ENCODE assay signal across 25 cellular contexts in the genomic region with DNA sequence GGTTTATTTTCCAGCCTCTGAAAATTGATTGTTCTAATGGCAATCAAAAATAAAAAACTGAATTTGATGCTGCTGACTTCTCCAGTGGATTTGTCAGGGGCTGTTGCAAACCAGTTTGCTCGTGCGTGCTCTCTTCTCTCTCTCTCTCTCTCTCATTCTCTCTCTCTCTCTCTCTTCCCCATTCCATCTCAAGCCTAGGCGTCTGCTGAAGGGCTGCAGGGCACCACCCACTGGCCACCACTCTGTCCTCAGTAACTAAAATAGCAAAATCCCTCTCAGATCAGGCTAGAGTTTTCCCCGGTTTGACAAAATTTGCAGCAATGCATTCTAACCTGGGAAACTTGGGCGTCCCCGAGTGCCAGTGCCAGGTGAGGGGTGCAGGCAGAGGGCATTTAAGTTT. TPM values are rescaled to one million over a fixed set of nuclear protein-coding genes. Genes with fewer than 3 reads are reported as not detected.
A peak's percentile ranks its signal among the peaks of the same experiment; 100 is the strongest.
DNase-seq lines count a peak whose midpoint lies in the region; ATAC-seq, FAIRE-seq and TF ChIP-seq lines count a peak whose summit lies in the region.
"Had no signal": no experiment of that assay in that cellular context is flagged by ENCODE, and none has a peak within 500 bp of the region (broad histone marks: within the 10 kb centered on the region; RNA-seq: fewer than 3 reads in every experiment).

No MANE protein-coding gene starts in this region.

- intact Hi-C loops in OCI-LY7 (cut with micrococcal nuclease; ENCODE audit: unreplicated experiment), result no loop called here

- H3K14ac ChIP-seq in H1 (ENCODE audit: insufficient read length), result no peak overlapping the region

- H2BK5ac ChIP-seq in H1 (ENCODE audit: low read depth, low read length), result no peak overlapping the region

- ATAC-seq in GM23338, result peak; percentile 7; the same call in 2 of the 3 replicates
- ATAC-seq: activated CD8-positive, alpha-beta memory T cell treated with anti-CD3 and anti-CD28 coated beads, Interleukin-2, amount 10 ng/mL, durations not matched to agents 7 days and 5 days; CD8-positive, alpha-beta T cell; gastrocnemius medialis; left cardiac atrium had no signal

- H3K9me2 ChIP-seq in GM23338 (ENCODE audit: insufficient read depth) (no peaks in the 10 kb centered on the region), OCI-LY7 (ENCODE audit: insufficient read depth, low read length) (no peaks in the 10 kb centered on the region)

- H4K8ac ChIP-seq in H1 (ENCODE audit: extremely low read depth, insufficient read depth, low read length), result no peak overlapping the region

- H3K23ac ChIP-seq in H1 (ENCODE audit: insufficient read length), result no peak overlapping the region

- H3K36me3 ChIP-seq in GM23338 (ENCODE audit: insufficient read depth) (no peaks in the 10 kb centered on the region), H1 (ENCODE audit: control insufficient read depth in 2 of 4, insufficient read depth in 4 of 4, low read length in 3 of 4) (no peaks in the 10 kb centered on the region), osteoblast (ENCODE audit: insufficient read depth, low read length) (no peaks in the 10 kb centered on the region), OCI-LY7 (ENCODE audit: insufficient read depth, low read length) (no peaks in the 10 kb centered on the region)
- H3K36me3 ChIP-seq: adrenal gland, gastrocnemius medialis, suprapubic skin had no signal

- H3K18ac ChIP-seq in H1 (ENCODE audit: extremely low read depth, low read length), result no peak overlapping the region

- no peak overlapping the region for H4K91ac ChIP-seq in H1 (replicated peaks; ENCODE audit: insufficient read length, low read length)

- no peak overlapping the region for H3K9ac ChIP-seq in H1 (replicated peaks in 1 of 4; ENCODE audit: extremely low read depth in 1 of 4, low read depth in 3 of 4, low read length in 3 of 4)

- no peaks in the 10 kb centered on the region; the same call in 1 of the 2 replicates for H3K23me2 ChIP-seq in H1 (ENCODE audit: low read depth, low read length)

- no peak overlapping the region for H2AK5ac ChIP-seq in H1 (ENCODE audit: low read depth, low read length)

- H3K56ac ChIP-seq in H1 (replicated peaks; ENCODE audit: insufficient read length, low read depth, low read length), result no peak overlapping the region

- no peak overlapping the region for H3K4ac ChIP-seq in H1 (replicated peaks; ENCODE audit: insufficient read length, low read depth, low read length)

- H2BK15ac ChIP-seq in H1 (ENCODE audit: low read length), result no peak overlapping the region

- no peak overlapping the region for H3K4me3 Mint-ChIP-seq in GM23338
- H3K4me3 Mint-ChIP-seq in activated T-cell treated with anti-CD3 and anti-CD28 coated beads, Interleukin-2, amount 50 U/mL, for 24 hours, result no peak overlapping the region
- H3K4me3 Mint-ChIP-seq: activated CD8-positive, alpha-beta memory T cell treated with anti-CD3 and anti-CD28 coated beads, Interleukin-2, amount 10 ng/mL, durations not matched to agents 7 days and 5 days; CD8-positive, alpha-beta T cell; dendritic cell treated with granulocyte-macrophage colony-stimulating factor and Interleukin-4, amounts not matched to agents 40 ng/mL and 50 ng/mL, for 4 days had no signal

- BruUV-seq in OCI-LY7 (replicated peaks; lab: Mats Ljungman, UMichigan), result no TSS peak

- H3K36me3 Mint-ChIP-seq in GM23338 (ENCODE audit: low read depth), result no peaks in the 10 kb centered on the region
- H3K36me3 Mint-ChIP-seq in activated T-cell treated with anti-CD3 and anti-CD28 coated beads, Interleukin-2, amount 50 U/mL, for 24 hours (ENCODE audit: low read depth), result no peaks in the 10 kb centered on the region
- H3K36me3 Mint-ChIP-seq: CD8-positive, alpha-beta T cell had no signal

- H3K27me3 ChIP-seq in GM23338 (ENCODE audit: insufficient read depth), result peaks cover 71% of the 10 kb centered on the region
- H3K27me3 ChIP-seq in H1 (replicated peaks in 1 of 4; ENCODE audit: control insufficient read depth in 3 of 4, extremely low read depth in 1 of 4, insufficient read depth in 3 of 4, low read length in 3 of 4), result peaks cover 41 to 61% (median 51%) of the 10 kb centered on the region in 4 experiments
- peaks cover 62% of the 10 kb centered on the region for H3K27me3 ChIP-seq in osteoblast (ENCODE audit: insufficient read depth, low read length)

- H3K4me1 ChIP-seq in GM23338 (ENCODE audit: insufficient read depth) (peaks cover 28% of the 10 kb centered on the region), H1 (replicated peaks in 1 of 4; ENCODE audit: control insufficient read depth in 3 of 4, insufficient read depth in 4 of 4, low read length in 3 of 4) (peaks cover 0 to 10% (median 5%) of the 10 kb centered on the region in 4 experiments; a peak in 5 of 7 replicates), osteoblast (ENCODE audit: insufficient read depth, low read length) (peaks cover 3% of the 10 kb centered on the region), OCI-LY7 (ENCODE audit: insufficient read depth, low read length, poor library complexity, severe bottlenecking) (no peaks in the 10 kb centered on the region)

- peak overlapping the region; percentile 79; the same call in 1 of the 2 replicates for H3K4me2 ChIP-seq in GM23338
- peak overlapping the region; percentile 29 to 45; a peak in 1 of 4 replicates for H3K4me2 ChIP-seq in H1 (ENCODE audit: insufficient read depth in 1 of 2, low read depth in 2 of 2, low read length in 2 of 2)
- H3K4me2 ChIP-seq in osteoblast (ENCODE audit: insufficient read depth, low read length), result no peak overlapping the region
- no peak overlapping the region for H3K4me2 ChIP-seq in OCI-LY7 (ENCODE audit: low read length)
- H3K4me2 ChIP-seq: PC-9 had no signal

- no peak for TF ChIP-seq POLR2A in NB4 (IDR thresholded peaks at IDR 0.05; ENCODE audit: extremely low read depth, insufficient read length)
- TF ChIP-seq POLR2A in H1 (IDR thresholded peaks at IDR 0.05; ENCODE audit: control extremely low read depth in 1 of 2, low read depth in 2 of 2, low read length in 2 of 2), result no peak

- H2AFZ ChIP-seq in GM23338, result no peak overlapping the region
- H2AFZ ChIP-seq in H1 (ENCODE audit: low read length), result no peak overlapping the region
- H2AFZ ChIP-seq in osteoblast (ENCODE audit: low read length), result no peak overlapping the region
- H2AFZ ChIP-seq in OCI-LY7 (ENCODE audit: low read length), result no peak overlapping the region
- H2AFZ ChIP-seq: PC-9 had no signal

- H3K79me2 ChIP-seq in GM23338 (replicated peaks; ENCODE audit: insufficient read depth) (no peaks in the 10 kb centered on the region), H1 (ENCODE audit: control insufficient read depth in 1 of 2, insufficient read depth in 2 of 2, low read length in 2 of 2) (no peaks in the 10 kb centered on the region), osteoblast (ENCODE audit: insufficient read depth, low read length) (no peaks in the 10 kb centered on the region), OCI-LY7 (ENCODE audit: insufficient read depth, low read depth, low read length) (no peaks in the 10 kb centered on the region)

- TF ChIP-seq CTCF in GM23338 (conservative IDR thresholded peaks at IDR 0.05; ENCODE audit: low read depth in 2 of 2) (peak; percentile 29 to 49), NB4 (IDR thresholded peaks at IDR 0.05; ENCODE audit: low read depth, low read length) (no peak), H1 (IDR thresholded peaks at IDR 0.05; ENCODE audit: control extremely low read depth in 1 of 3, insufficient read depth in 1 of 3, low read depth in 1 of 3, low read length in 3 of 3) (peak; percentile 18 to 23 (median 20); a peak in 3 of 4 replicates), osteoblast (IDR thresholded peaks at IDR 0.05; ENCODE audit: extremely low read depth, low read depth, low read length) (no peak), OCI-LY7 (conservative IDR thresholded peaks at IDR 0.05; ENCODE audit: low read length) (no peak)

- no peak overlapping the region for H2BK12ac ChIP-seq in H1 (ENCODE audit: low read depth, low read length)

- no peaks in the 10 kb centered on the region for H4K20me1 ChIP-seq in GM23338 (replicated peaks; ENCODE audit: insufficient read depth)
- no peaks in the 10 kb centered on the region for H4K20me1 ChIP-seq in H1 (replicated peaks in 1 of 2; ENCODE audit: control insufficient read depth in 1 of 2, insufficient read depth in 2 of 2, low read length in 2 of 2)
- H4K20me1 ChIP-seq in osteoblast (ENCODE audit: insufficient read depth, low read length), result no peaks in the 10 kb centered on the region
- H4K20me1 ChIP-seq in OCI-LY7 (ENCODE audit: insufficient read depth, low read length), result no peaks in the 10 kb centered on the region; the same call in 1 of the 2 replicates

- no peak overlapping the region for H2BK120ac ChIP-seq in H1 (replicated peaks; ENCODE audit: low read depth, low read length)

- TF ChIP-seq RAD21 in H1 (IDR thresholded peaks at IDR 0.05 in 1 of 2, conservative IDR thresholded peaks at IDR 0.05 in 1 of 2; ENCODE audit: low read depth in 2 of 2, low read length in 2 of 2), result peak; percentile 39 to 46

- CTCF ChIA-PET in H1 (lab: Charles Lee; ENCODE audit: partially characterized antibody), result interaction anchor here (0.7 to 6.8 kb wide), 7 partner anchors 11 to 219 kb away, joined by 3 to 83 read pairs (median 55); a partner anchor contains a TSS
- CTCF ChIA-PET in OCI-LY7 (lab: Charles Lee; ENCODE audit: unreplicated experiment), result no interaction called here

- no peak overlapping the region for H2BK20ac ChIP-seq in H1 (ENCODE audit: low read length)

- no peak for TF ChIP-seq EP300 in H1 (IDR thresholded peaks at IDR 0.05; ENCODE audit: borderline replicate concordance in 1 of 2, low read depth in 2 of 2, low read length in 2 of 2)

- H3K4me3 ChIP-seq in GM23338 (peak overlapping the region; percentile 38; the same call in 1 of the 2 replicates), NB4 (ENCODE audit: low read depth, low read length) (no peak overlapping the region), H1 (ENCODE audit: extremely low read depth in 1 of 4, insufficient read depth in 2 of 4, low read depth in 3 of 4, low read length in 4 of 4) (0 out of 8 replicates have a peak overlapping the region, but pooled peaks of 1 of the 4 experiments have one; percentile 7), osteoblast (ENCODE audit: insufficient read depth, low read length) (no peak overlapping the region), OCI-LY7 (ENCODE audit: low read depth, low read length, poor library complexity, severe bottlenecking) (no peak overlapping the region)
- H3K4me3 ChIP-seq: adrenal gland, gastrocnemius medialis, PC-9, suprapubic skin had no signal

- POLR2A ChIA-PET in H1 (lab: Charles Lee; ENCODE audit: partially characterized antibody) (no interaction called here), OCI-LY7 (lab: Charles Lee) (no interaction called here)

- H3K9me3 Mint-ChIP-seq in GM23338, result no peaks in the 10 kb centered on the region
- H3K9me3 Mint-ChIP-seq in activated T-cell treated with anti-CD3 and anti-CD28 coated beads, Interleukin-2, amount 50 U/mL, for 24 hours, result no peaks in the 10 kb centered on the region
- H3K9me3 Mint-ChIP-seq: CD8-positive, alpha-beta T cell; dendritic cell treated with granulocyte-macrophage colony-stimulating factor and Interleukin-4, amounts not matched to agents 40 ng/mL and 50 ng/mL, for 4 days had no signal

- DNase-seq in GM23338 (ENCODE audit: low spot score) (peak; percentile 42), NB4 (ENCODE audit: low read depth) (peak; percentile 11), H1 (ENCODE audit: low read depth in 1 of 2, low spot score in 2 of 2) (no peak), osteoblast (ENCODE audit: insufficient read length, low spot score, missing footprints) (peak; percentile 9), occipital lobe (lab: John Stamatoyannopoulos, UW) (no peak), activated T-cell treated with anti-CD3 and anti-CD28 coated beads for 4 hours (no peak), OCI-LY7 (ENCODE audit: low spot score) (no peak)
- no peak for DNase-seq in activated T-cell treated with anti-CD3 and anti-CD28 coated beads, Interleukin-2, amount 50 U/mL, for 24 hours
- DNase-seq: activated CD4-positive, alpha-beta T cell treated with anti-CD3 and anti-CD28 coated beads for 4 hours; activated CD8-positive, alpha-beta memory T cell treated with anti-CD3 and anti-CD28 coated beads, Interleukin-2, amount 10 ng/mL, durations not matched to agents 7 days and 5 days; adrenal gland; CD8-positive, alpha-beta T cell; DMS79; gastrocnemius medialis; KG1; left cardiac atrium; NCI-H1105 treated with DMSO at 0.1 percent for 48 hours; NCI-H2107; NCI-H69; PC-9; stimulated activated CD4-positive, alpha-beta T cell treated with anti-CD3 and anti-CD28 coated beads, Interleukin-12 subunit alpha, Interleukin-12 subunit beta, amount 100 ng/mL, for 4 hours; T1000 had no signal

- H3K27ac Mint-ChIP-seq in GM23338, result no peak overlapping the region
- no peak overlapping the region for H3K27ac Mint-ChIP-seq in activated T-cell treated with anti-CD3 and anti-CD28 coated beads, Interleukin-2, amount 50 U/mL, for 24 hours
- H3K27ac Mint-ChIP-seq: activated CD8-positive, alpha-beta memory T cell treated with anti-CD3 and anti-CD28 coated beads, Interleukin-2, amount 10 ng/mL, durations not matched to agents 7 days and 5 days; CD8-positive, alpha-beta T cell; dendritic cell treated with granulocyte-macrophage colony-stimulating factor and Interleukin-4, amounts not matched to agents 40 ng/mL and 50 ng/mL, for 4 days had no signal

- no peak overlapping the region for H4K5ac ChIP-seq in H1 (ENCODE audit: insufficient read length, low read depth, low read length)

- peaks cover 57% of the 10 kb centered on the region for H3K27me3 Mint-ChIP-seq in GM23338 (ENCODE audit: insufficient read depth, low read depth, poor library complexity)
- peaks cover 76% of the 10 kb centered on the region for H3K27me3 Mint-ChIP-seq in activated T-cell treated with anti-CD3 and anti-CD28 coated beads, Interleukin-2, amount 50 U/mL, for 24 hours

- H3K27ac ChIP-seq in GM23338 (ENCODE audit: low read depth), result no peak overlapping the region
- H3K27ac ChIP-seq in H1 (ENCODE audit: low read depth, low read length), result no peak overlapping the region
- H3K27ac ChIP-seq in osteoblast (ENCODE audit: low read depth, low read length), result no peak overlapping the region
- no peak overlapping the region for H3K27ac ChIP-seq in OCI-LY7 (ENCODE audit: low read depth, low read length, poor library complexity, severe bottlenecking)
- H3K27ac ChIP-seq: adrenal gland, gastrocnemius medialis, PC-9, suprapubic skin had no signal

- 15% methylated on average over 6 of the region's 6 CpGs; no CpG with 5 or more reads in 1 of the 2 experiments for WGBS in H1 (ENCODE audit: extremely low coverage in 1 of 2, insufficient coverage in 1 of 2, insufficient read length in 1 of 2, insufficient replicate concordance in 2 of 2, low coverage in 1 of 2, low lambda C conversion rate in 2 of 2, missing lambda C conversion rate in 1 of 2), 2 experiments

- H3K79me1 ChIP-seq in H1 (ENCODE audit: low read depth, low read length), result no peaks in the 10 kb centered on the region

- H3K9me3 ChIP-seq in H1 (ENCODE audit: insufficient read depth in 2 of 2, low read depth in 1 of 2, low read length in 1 of 2) (no peaks in the 10 kb centered on the region), osteoblast (ENCODE audit: low read depth, low read length) (no peaks in the 10 kb centered on the region), OCI-LY7 (ENCODE audit: low read length) (no peaks in the 10 kb centered on the region)
- H3K9me3 ChIP-seq: adrenal gland, gastrocnemius medialis, suprapubic skin had no signal

- no peak for FAIRE-seq in H1 (lab: Jason Lieb, UNC)

- H3F3A ChIP-seq in GM23338 (replicated peaks; ENCODE audit: low read depth), result peaks cover 19% of the 10 kb centered on the region

- peaks cover 29% of the 10 kb centered on the region for H3K4me1 Mint-ChIP-seq in GM23338
- peaks cover 11% of the 10 kb centered on the region for H3K4me1 Mint-ChIP-seq in activated T-cell treated with anti-CD3 and anti-CD28 coated beads, Interleukin-2, amount 50 U/mL, for 24 hours (ENCODE audit: low read depth)

RNA-seq across cellular contexts. Expression of a gene that starts 19.4 kb away (rescaled TPM):
- total RNA-seq in GM23338 (2014; rRNA removed; shearing (Covaris generic)), result 0.07 TPM in 1 of 2 replicates, not detected in the other
- polyA plus RNA-seq in GM23338 (2016; fragmentation: Nextera tagmentation; extraction: Ambion mirVana) (not detected in 2 replicates), H1 (2011; rRNA removed) (0.03 and 0.13 TPM in 2 replicates)
- 0.19 and 0.45 TPM in 2 replicates for total RNA-seq in H1 (2021; fragmentation: NEBNext Ultra II Directional; extraction: Animal tissue kit (Norgen Biotek cat#: 25700))
- polyA plus RNA-seq in H1 (2011; cell fraction: cytosol; rRNA removed), result 0.05 TPM
- polyA plus RNA-seq in H1 (2011; cell fraction: nucleus; rRNA removed), result 0.06 TPM
- polyA plus RNA-seq in H1 (2012, experiment 1 of 2), result 0.08 TPM in 1 of 4 replicates, not detected in the others
- not detected for polyA plus RNA-seq in H1 (2012, experiment 2 of 2)
- 0.08 TPM for polyA plus RNA-seq in H1 (2013, experiment 1 of 2)
- 0.06 TPM for polyA plus RNA-seq in H1 (2013, experiment 2 of 2)
- polyA minus RNA-seq in H1 (2011; rRNA and poly(A)+ RNA removed), result not detected in 2 replicates
- not detected for polyA minus RNA-seq in H1 (2011; cell fraction: cytosol; rRNA and poly(A)+ RNA removed)
- polyA minus RNA-seq in H1 (2011; cell fraction: nucleus; rRNA and poly(A)+ RNA removed), result not detected
- total RNA-seq in osteoblast (under 0.01 TPM in 1 of 2 replicates, not detected in the other), occipital lobe (not detected), OCI-LY7 (2022) (not detected in 2 replicates)
- total RNA-seq in OCI-LY7 (2014; rRNA removed; shearing (Covaris generic)), result not detected in 2 replicates
- total RNA-seq: activated CD8-positive, alpha-beta memory T cell treated with anti-CD3 and anti-CD28 coated beads, Interleukin-2, amount 10 ng/mL, durations not matched to agents 7 days and 5 days; CD8-positive, alpha-beta T cell; gastrocnemius medialis; left cardiac atrium; renal cortical epithelial cell; suprapubic skin had no signal
- polyA plus RNA-seq: adrenal gland had no signal

Comparison
In these comparisons a context has a peak if more than half of its experiments do, and no peak if none do; other contexts are left out.
1. DNase-seq: peak in GM23338 (single experiment), NB4 (single experiment) and osteoblast (single experiment); none in H1 (0 of 2), occipital lobe (single experiment), activated T-cell treated with anti-CD3 and anti-CD28 coated beads for 4 hours (single experiment), OCI-LY7 (single experiment) and activated T-cell treated with anti-CD3 and anti-CD28 coated beads, Interleukin-2, amount 50 U/mL, for 24 hours (single experiment).
2. H3K4me2 ChIP-seq: peak in GM23338 (single experiment) and H1 (2 of 2); none in osteoblast (single experiment) and OCI-LY7 (single experiment).
3. CTCF ChIP-seq: peak in GM23338 (2 of 2) and H1 (3 of 3); none in NB4 (single experiment), osteoblast (single experiment) and OCI-LY7 (single experiment).